ENCODE assay signal across 9 cellular contexts in the genomic region with DNA sequence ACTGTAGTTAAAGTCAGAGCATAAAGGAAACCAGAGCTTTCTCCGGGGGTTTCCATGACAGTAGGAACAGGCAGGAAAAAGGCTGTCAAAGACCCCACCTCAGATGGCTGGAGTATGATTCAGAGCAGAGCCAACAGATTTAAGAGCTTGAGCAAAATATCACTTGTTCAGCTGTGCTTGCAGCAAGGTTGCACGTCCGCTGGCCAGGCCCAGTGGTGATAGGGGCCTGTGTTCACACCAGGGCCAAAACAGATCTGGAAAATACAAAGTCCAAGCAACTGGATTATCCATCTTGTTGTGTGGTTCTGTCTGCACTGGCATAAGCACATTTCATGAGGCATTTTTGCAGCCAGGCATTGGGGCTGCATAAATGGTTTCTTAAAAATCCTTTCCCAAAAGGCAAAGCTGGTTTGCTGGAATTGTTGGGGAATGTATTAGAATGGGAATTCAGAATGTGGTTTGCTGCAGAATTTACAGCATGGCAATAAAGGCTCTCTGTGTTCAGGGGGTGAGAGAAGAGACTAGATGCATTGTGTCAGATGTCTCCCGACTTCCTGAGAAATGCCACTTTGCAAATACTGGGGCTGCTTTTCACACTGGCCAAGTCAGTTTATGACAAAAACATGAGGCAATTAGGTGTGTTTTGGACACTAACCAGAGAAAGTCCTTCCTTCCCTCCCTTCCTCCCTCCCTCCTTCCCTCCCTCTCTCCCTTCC. TPM values are rescaled to one million over a fixed set of nuclear protein-coding genes. Genes with fewer than 3 reads are reported as not detected.
"Had no signal": no experiment of that assay in that cellular context is flagged by ENCODE, and none has a peak within 500 bp of the region (broad histone marks: within the 10 kb centered on the region; RNA-seq: fewer than 3 reads in every experiment).

No MANE protein-coding gene starts in this region.

RNA-seq across cellular contexts. Expression of a gene that starts 36.5 kb away (rescaled TPM):
- total RNA-seq: activated CD4-positive, alpha-beta T cell treated with anti-CD3 and anti-CD28 coated beads for 36 hours; activated CD8-positive, alpha-beta T cell treated with anti-CD3 and anti-CD28 coated beads, Interleukin-2, amount 10 ng/mL, durations not matched to agents 7 days and 5 days; activated T-helper 2 cell treated with anti-CD3 and anti-CD28 coated beads, Interferon-gamma antibody, Interleukin-2, Interleukin-4, amounts not matched to agents 10 μg/mL and 5 μg/mL and 100 μg/mL, durations not matched to agents 14 hours and 24 hours and 36 hours; dermis microvascular lymphatic vessel endothelial cell; kidney epithelial cell; lung microvascular endothelial cell; osteoblast; renal cortical epithelial cell; T-helper 1 cell treated with Interleukin-12 subunit alpha and Interleukin-12 subunit beta and Interleukin-4 antibody, amounts not matched to agents 30 ng/mL and 1 ng/mL, for 36 hours had no signal

RNA-seq across cellular contexts. Expression of a gene that starts 44.8 kb away (rescaled TPM):
- total RNA-seq: activated CD4-positive, alpha-beta T cell treated with anti-CD3 and anti-CD28 coated beads for 36 hours; activated T-helper 2 cell treated with anti-CD3 and anti-CD28 coated beads, Interferon-gamma antibody, Interleukin-2, Interleukin-4, amounts not matched to agents 10 μg/mL and 5 μg/mL and 100 μg/mL, durations not matched to agents 14 hours and 24 hours and 36 hours; dermis microvascular lymphatic vessel endothelial cell; lung microvascular endothelial cell; renal cortical epithelial cell; T-helper 1 cell treated with Interleukin-12 subunit alpha and Interleukin-12 subunit beta and Interleukin-4 antibody, amounts not matched to agents 30 ng/mL and 1 ng/mL, for 36 hours had no signal
